Comparison of ENCODE assay signal across 8 cellular contexts in the genomic region with DNA sequence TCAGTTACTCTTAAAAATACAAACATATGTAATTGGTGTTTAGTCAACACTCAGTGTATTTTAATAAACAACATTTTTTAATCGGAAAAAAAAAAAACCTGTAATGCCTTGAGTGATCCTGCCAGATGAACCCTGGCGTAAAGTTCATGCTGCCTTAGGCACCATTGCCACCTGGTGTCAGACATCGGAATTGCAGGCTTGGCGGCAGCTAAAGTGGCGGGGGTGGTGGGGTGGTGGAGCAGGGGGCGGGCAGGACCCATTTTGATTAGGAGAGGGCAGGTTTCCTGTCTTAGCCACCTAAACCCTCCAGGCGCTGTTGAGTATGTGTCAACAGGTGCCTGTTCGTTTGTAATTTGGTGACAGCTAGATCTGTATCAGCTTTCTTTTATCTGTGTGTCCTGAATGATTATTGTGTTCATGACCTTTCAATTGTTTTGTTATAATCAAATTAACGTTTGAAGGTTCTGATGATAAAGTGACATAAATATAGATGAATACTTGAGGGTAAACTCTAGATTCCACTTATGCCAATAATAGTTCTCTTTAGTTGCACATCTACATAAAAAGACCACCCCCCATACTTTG.
A peak's percentile ranks its signal among the peaks of the same experiment; 100 is the strongest.
DNase-seq lines count a peak whose midpoint lies in the region; ATAC-seq lines count a peak whose summit lies in the region.

No MANE protein-coding gene starts in this region.

- DNase-seq in NCI-H187 treated with DMSO at 0.1 percent for 48 hours (lab: John Stamatoyannopoulos, UW), result peak; percentile 0
- no peak for DNase-seq in NCI-H187 (lab: John Stamatoyannopoulos, UW)
- DNase-seq in NCI-H460 (ENCODE audit: extremely low read depth, low read depth), result peak; percentile 15
- peak; percentile 25 for DNase-seq in activated T-cell treated with anti-CD3 and anti-CD28 coated beads, Interleukin-2, amount 50 U/mL, for 1 hour
- peak; percentile 37 for DNase-seq in hepatic stellate cell (ENCODE audit: low spot score)
- DNase-seq in stimulated activated CD4-positive, alpha-beta T cell treated with anti-CD3 and anti-CD28 coated beads, TNF-alpha, amount 100 ng/mL, for 24 hours (ENCODE audit: low read depth in 3 of 3), result peak; percentile 5 to 44 (median 17)

- ATAC-seq in HG03139 (IDR thresholded peaks at IDR 0.05; ENCODE audit: unreplicated experiment), result no peak
- no peak for ATAC-seq in HG02610 (IDR thresholded peaks at IDR 0.05; ENCODE audit: unreplicated experiment)

Comparison
In these comparisons a context has a peak if more than half of its experiments do, and no peak if none do; other contexts are left out.
1. DNase-seq: peak in NCI-H187 treated with DMSO at 0.1 percent for 48 hours (single experiment), NCI-H460 (single experiment), activated T-cell treated with anti-CD3 and anti-CD28 coated beads, Interleukin-2, amount 50 U/mL, for 1 hour (single experiment), hepatic stellate cell (single experiment) and stimulated activated CD4-positive, alpha-beta T cell treated with anti-CD3 and anti-CD28 coated beads, TNF-alpha, amount 100 ng/mL, for 24 hours (3 of 3); none in NCI-H187 (0 of 2).